ENCODE assay signal across 10 cellular contexts in the genomic region with DNA sequence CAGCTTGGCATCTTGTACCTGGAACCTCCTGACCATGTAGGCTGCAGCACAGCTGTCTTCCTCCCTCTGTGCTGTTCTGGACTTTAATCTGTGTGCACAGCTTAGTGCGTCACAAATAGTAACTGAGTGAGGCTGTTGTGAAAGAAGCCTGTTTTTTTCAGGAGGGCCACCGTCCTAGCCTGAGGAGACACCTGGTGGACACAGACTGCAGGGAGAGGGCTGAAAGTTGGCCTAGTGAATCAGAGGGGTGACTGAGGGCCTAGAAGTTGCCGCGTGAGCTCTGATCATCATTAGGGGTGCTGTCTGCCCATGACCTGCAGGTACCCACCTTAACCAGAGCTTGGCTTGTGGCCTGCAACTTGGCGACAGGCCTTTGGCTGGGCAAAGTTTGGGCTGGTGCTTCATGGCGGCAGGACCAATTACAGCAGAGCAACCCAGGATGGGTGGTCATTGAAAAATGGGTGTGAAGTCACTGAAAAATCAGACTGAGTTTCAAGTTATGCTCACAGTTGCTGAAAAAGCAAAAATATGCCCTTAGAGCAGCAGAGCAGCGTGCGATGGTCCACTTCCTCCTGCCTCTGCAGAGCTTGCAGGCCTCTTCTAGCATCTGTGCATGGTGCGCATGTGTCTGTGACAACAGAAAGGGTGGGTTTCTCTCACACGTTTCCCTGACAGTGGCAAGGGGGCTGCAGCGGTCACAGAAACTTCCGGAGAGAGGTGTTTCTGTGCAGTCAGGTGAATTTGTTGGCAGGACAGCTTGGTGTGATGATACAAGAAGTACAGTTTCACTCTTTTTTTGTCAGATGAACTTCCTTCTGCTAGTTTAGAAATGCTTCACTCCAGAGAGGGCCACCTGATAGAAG. TPM values are rescaled to one million over a fixed set of nuclear protein-coding genes. Genes with fewer than 3 reads are reported as not detected.
DNase-seq lines count a peak whose midpoint lies in the region; ATAC-seq and TF ChIP-seq lines count a peak whose summit lies in the region.
"Had no signal": no experiment of that assay in that cellular context is flagged by ENCODE, and none has a peak within 500 bp of the region (broad histone marks: within the 10 kb centered on the region; RNA-seq: fewer than 3 reads in every experiment).

No MANE protein-coding gene starts in this region.

- H3K27me3 Mint-ChIP-seq in natural killer cell (ENCODE audit: low read depth in 2 of 2): peaks cover 19 to 21% of the 10 kb centered on the region in 2 donors
- peaks cover 9% of the 10 kb centered on the region for H3K27me3 Mint-ChIP-seq in activated T-helper 1 cell treated with anti-CD3 and anti-CD28 coated beads, Interleukin-12 subunit alpha, Interleukin-12 subunit beta, Interleukin-2, Interleukin-4 antibody, amounts not matched to agents 30 ng/mL and 10 ng/mL and 1 ng/mL, durations not matched to agents 14 hours and 24 hours and 36 hours (ENCODE audit: insufficient read depth)

- H3K27ac ChIP-seq in 22Rv1 (no peak overlapping the region), coronary artery (peak overlapping the region; percentile 78)

- H3K4me3 ChIP-seq in coronary artery: no peak overlapping the region

- intact Hi-C loops in natural killer cell (cut with micrococcal nuclease): no loop called here
- intact Hi-C loops in activated T-helper 1 cell treated with anti-CD3 and anti-CD28 coated beads, Interleukin-12 subunit alpha, Interleukin-12 subunit beta, Interleukin-2, Interleukin-4 antibody, amounts not matched to agents 30 ng/mL and 10 ng/mL and 1 ng/mL, durations not matched to agents 14 hours and 24 hours and 36 hours (cut with micrococcal nuclease): no loop called here

- 0 out of 2 replicates have a peak, but pooled peaks have one; percentile 2 for TF ChIP-seq CTCF in 22Rv1 (IDR thresholded peaks at IDR 0.05)
- TF ChIP-seq CTCF in coronary artery (IDR thresholded peaks at IDR 0.05): peak; percentile 35
- no peak for TF ChIP-seq CTCF in natural killer cell (IDR thresholded peaks at IDR 0.05)

- DNase-seq in coronary artery (ENCODE audit: low spot score) (no peak), natural killer cell (no peak), A172 (ENCODE audit: low spot score) (no peak), NCI-H2227 (lab: John Stamatoyannopoulos, UW; ENCODE audit: unreplicated experiment) (no peak)
- DNase-seq in activated T-helper 1 cell treated with anti-CD3 and anti-CD28 coated beads, Interleukin-12 subunit alpha, Interleukin-12 subunit beta, Interleukin-2, Interleukin-4 antibody, amounts not matched to agents 30 ng/mL and 10 ng/mL and 1 ng/mL, durations not matched to agents 14 hours and 24 hours and 36 hours (ENCODE audit: low spot score): no peak
- DNase-seq: NCI-H1092 had no signal

- no peak overlapping the region for H3K27ac Mint-ChIP-seq in natural killer cell
- no peak overlapping the region for H3K27ac Mint-ChIP-seq in activated T-helper 1 cell treated with anti-CD3 and anti-CD28 coated beads, Interleukin-12 subunit alpha, Interleukin-12 subunit beta, Interleukin-2, Interleukin-4 antibody, amounts not matched to agents 30 ng/mL and 10 ng/mL and 1 ng/mL, durations not matched to agents 14 hours and 24 hours and 36 hours
- H3K27ac Mint-ChIP-seq: activated naive CD8-positive, alpha-beta T cell had no signal

- ATAC-seq in GM19372 (IDR thresholded peaks at IDR 0.05; ENCODE audit: low read depth, unreplicated experiment): peak; percentile 43
- ATAC-seq in HG03135 (IDR thresholded peaks at IDR 0.05; ENCODE audit: unreplicated experiment): peak; percentile 85
- no peak for ATAC-seq in natural killer cell

- H3K36me3 Mint-ChIP-seq in natural killer cell: no peaks in the 10 kb centered on the region
- H3K36me3 Mint-ChIP-seq in activated T-helper 1 cell treated with anti-CD3 and anti-CD28 coated beads, Interleukin-12 subunit alpha, Interleukin-12 subunit beta, Interleukin-2, Interleukin-4 antibody, amounts not matched to agents 30 ng/mL and 10 ng/mL and 1 ng/mL, durations not matched to agents 14 hours and 24 hours and 36 hours (ENCODE audit: low read depth): no peaks in the 10 kb centered on the region
- H3K36me3 Mint-ChIP-seq: activated naive CD8-positive, alpha-beta T cell had no signal

- H3K4me1 Mint-ChIP-seq in natural killer cell: peaks cover 0 to 5% of the 10 kb centered on the region in 2 donors
- H3K4me1 Mint-ChIP-seq in activated T-helper 1 cell treated with anti-CD3 and anti-CD28 coated beads, Interleukin-12 subunit alpha, Interleukin-12 subunit beta, Interleukin-2, Interleukin-4 antibody, amounts not matched to agents 30 ng/mL and 10 ng/mL and 1 ng/mL, durations not matched to agents 14 hours and 24 hours and 36 hours (ENCODE audit: low read depth): no peaks in the 10 kb centered on the region

- no peaks in the 10 kb centered on the region for H3K9me3 Mint-ChIP-seq in natural killer cell
- H3K9me3 Mint-ChIP-seq in activated T-helper 1 cell treated with anti-CD3 and anti-CD28 coated beads, Interleukin-12 subunit alpha, Interleukin-12 subunit beta, Interleukin-2, Interleukin-4 antibody, amounts not matched to agents 30 ng/mL and 10 ng/mL and 1 ng/mL, durations not matched to agents 14 hours and 24 hours and 36 hours: no peaks in the 10 kb centered on the region

- H3K4me3 Mint-ChIP-seq in natural killer cell: no peak overlapping the region
- H3K4me3 Mint-ChIP-seq in activated T-helper 1 cell treated with anti-CD3 and anti-CD28 coated beads, Interleukin-12 subunit alpha, Interleukin-12 subunit beta, Interleukin-2, Interleukin-4 antibody, amounts not matched to agents 30 ng/mL and 10 ng/mL and 1 ng/mL, durations not matched to agents 14 hours and 24 hours and 36 hours: no peak overlapping the region
- H3K4me3 Mint-ChIP-seq: activated naive CD8-positive, alpha-beta T cell had no signal

RNA-seq across cellular contexts. Expression of gene GDF7, which starts 9.6 kb away (rescaled TPM):
- total RNA-seq in natural killer cell: under 1 TPM; 0.02 to 0.10 (median 0.05) TPM
- 0.10 and 0.24 TPM in 2 replicates for total RNA-seq in A172 (2014; rRNA removed; shearing (Covaris generic))
- 0.10 and 0.15 TPM in 2 replicates for total RNA-seq in activated T-helper 1 cell treated with anti-CD3 and anti-CD28 coated beads, Interleukin-12 subunit alpha, Interleukin-12 subunit beta, Interleukin-2, Interleukin-4 antibody, amounts not matched to agents 30 ng/mL and 10 ng/mL and 1 ng/mL, durations not matched to agents 14 hours and 24 hours and 36 hours

RNA-seq across cellular contexts. Expression of gene HS1BP3, which starts 25.7 kb away (rescaled TPM):
- 10 to 100 TPM; 17.4 to 25.7 (median 22.8) TPM for total RNA-seq in natural killer cell
- 32.3 and 43.9 TPM in 2 replicates for total RNA-seq in A172 (2014; rRNA removed; shearing (Covaris generic))
- 9.1 and 10.2 TPM in 2 replicates for total RNA-seq in activated T-helper 1 cell treated with anti-CD3 and anti-CD28 coated beads, Interleukin-12 subunit alpha, Interleukin-12 subunit beta, Interleukin-2, Interleukin-4 antibody, amounts not matched to agents 30 ng/mL and 10 ng/mL and 1 ng/mL, durations not matched to agents 14 hours and 24 hours and 36 hours

Comparison
In these comparisons a context has a peak if more than half of its experiments do, and no peak if none do; other contexts are left out.
1. ATAC-seq: peak in GM19372 (single experiment) and HG03135 (single experiment); none in natural killer cell (0 of 3).